23 cellular contexts compared by ENCODE assay signal in genomic region chr2:59920961-59921360, GRCh38.
DNase-seq lines count a peak whose midpoint lies in the region; ATAC-seq and TF ChIP-seq lines count a peak whose summit lies in the region.
"Had no signal": no experiment of that assay in that cellular context is flagged by ENCODE, and none has a peak within 500 bp of the region (broad histone marks: within the 10 kb centered on the region; RNA-seq: fewer than 3 reads in every experiment).

No MANE protein-coding gene starts in this region.

- H3K4me2 ChIP-seq in DND-41 (ENCODE audit: insufficient read depth, low read length), result no peak overlapping the region
- H3K4me2 ChIP-seq: KMS-11 had no signal

- no peak overlapping the region for H3K4me3 ChIP-seq in DND-41 (ENCODE audit: low read depth in 1 of 2, low read length in 2 of 2)
- H3K4me3 ChIP-seq in SJCRH30, result no peak overlapping the region
- H3K4me3 ChIP-seq: HAP-1, SJSA1 had no signal

- no peaks in the 10 kb centered on the region for H3K36me3 Mint-ChIP-seq in progenitor cell of endocrine pancreas (ENCODE audit: insufficient read depth)
- H3K36me3 Mint-ChIP-seq: CD14-positive monocyte had no signal

- no peaks in the 10 kb centered on the region for H3K9me3 Mint-ChIP-seq in progenitor cell of endocrine pancreas (ENCODE audit: low read depth)
- H3K9me3 Mint-ChIP-seq: IgD-negative memory B cell had no signal

- TF ChIP-seq CTCF in DND-41 (IDR thresholded peaks at IDR 0.05; ENCODE audit: borderline replicate concordance, extremely low read depth, low read length, poor library complexity, severe bottlenecking) (no peak), progenitor cell of endocrine pancreas (IDR thresholded peaks at IDR 0.05; ENCODE audit: unreplicated experiment) (no peak)

- H3K79me2 ChIP-seq in DND-41 (ENCODE audit: insufficient read depth, low read length), result no peaks in the 10 kb centered on the region

- H3K9me3 ChIP-seq in DND-41 (ENCODE audit: insufficient read depth, low read length, severe bottlenecking) (no peaks in the 10 kb centered on the region), SJCRH30 (replicated peaks) (no peaks in the 10 kb centered on the region)
- H3K9me3 ChIP-seq: BE2C, HAP-1, SJSA1 had no signal

- DNase-seq in DND-41 (no peak), astrocyte of the hippocampus (ENCODE audit: low read depth, low spot score) (peak; percentile 9), islet precursor cell (peak; percentile 60), progenitor cell of endocrine pancreas (ENCODE audit: low spot score, unreplicated experiment) (no peak), HuH-7 (ENCODE audit: low spot score) (no peak), NCI-H526 (lab: John Stamatoyannopoulos, UW) (no peak), SJCRH30 (no peak)
- DNase-seq: 8988T, ACHN, BE2C, DMS153, NCI-H1092, NCI-H1436 treated with DMSO at 0.1 percent for 48 hours, NCI-H1930, NCI-H2107, NCI-H524, NCI-H774, PC-3 had no signal

- H3K4me1 ChIP-seq in DND-41 (ENCODE audit: insufficient read depth, low read length) (peaks cover 39% of the 10 kb centered on the region), SJCRH30 (no peaks in the 10 kb centered on the region)
- H3K4me1 ChIP-seq: BE2C, HAP-1, SJSA1 had no signal

- H2AFZ ChIP-seq in DND-41 (ENCODE audit: low read depth, low read length), result peak overlapping the region; percentile 17

- H3K4me3 Mint-ChIP-seq in progenitor cell of endocrine pancreas (ENCODE audit: low read depth), result no peak overlapping the region
- H3K4me3 Mint-ChIP-seq: CD14-positive monocyte, IgD-negative memory B cell had no signal

- H3K4me1 Mint-ChIP-seq in progenitor cell of endocrine pancreas (ENCODE audit: low read depth), result peaks cover 2% of the 10 kb centered on the region
- H3K4me1 Mint-ChIP-seq: CD14-positive monocyte had no signal

- H3K27me3 Mint-ChIP-seq in progenitor cell of endocrine pancreas, result no peaks in the 10 kb centered on the region

- ATAC-seq in DND-41 (ENCODE audit: insufficient read depth, low read depth), result peak; percentile 53; the same call in 2 of the 3 replicates
- ATAC-seq: PC-3 had no signal

- no peak overlapping the region for H3K9ac ChIP-seq in DND-41 (ENCODE audit: low read depth, low read length)
- H3K9ac ChIP-seq: KMS-11 had no signal

- H4K20me1 ChIP-seq in DND-41 (ENCODE audit: insufficient read depth, low read length), result no peaks in the 10 kb centered on the region

- H3K27me3 ChIP-seq in DND-41 (ENCODE audit: insufficient read depth, low read length, poor library complexity) (no peaks in the 10 kb centered on the region), SJCRH30 (peaks cover 3% of the 10 kb centered on the region; the same call in 1 of the 2 replicates)
- H3K27me3 ChIP-seq: BE2C, SJSA1 had no signal

- H3K27ac Mint-ChIP-seq in progenitor cell of endocrine pancreas, result peak overlapping the region; percentile 59
- H3K27ac Mint-ChIP-seq: CD14-positive monocyte, IgD-negative memory B cell had no signal

- H3K27ac ChIP-seq in DND-41 (ENCODE audit: low read length), result peak overlapping the region; percentile 83
- H3K27ac ChIP-seq in SJCRH30, result no peak overlapping the region
- H3K27ac ChIP-seq: KMS-11, SJSA1 had no signal

- H3K36me3 ChIP-seq in DND-41 (ENCODE audit: insufficient read depth, low read length) (no peaks in the 10 kb centered on the region), SJCRH30 (no peaks in the 10 kb centered on the region)
- H3K36me3 ChIP-seq: BE2C, HAP-1, SJSA1 had no signal

Comparison
In these comparisons a context has a peak if more than half of its experiments do, and no peak if none do; other contexts are left out.
1. DNase-seq: peak in astrocyte of the hippocampus (single experiment) and islet precursor cell (single experiment); none in DND-41 (single experiment), progenitor cell of endocrine pancreas (single experiment), HuH-7 (single experiment), NCI-H526 (0 of 2) and SJCRH30 (0 of 2).